20 cellular contexts compared by ENCODE assay signal in genomic region chr2:47541848-47542450, GRCh38. TPM values are rescaled to one million over a fixed set of nuclear protein-coding genes. Genes with fewer than 3 reads are reported as not detected.
"Had no signal": no experiment of that assay in that cellular context is flagged by ENCODE, and none has a peak within 500 bp of the region (broad histone marks: within the 10 kb centered on the region; RNA-seq: fewer than 3 reads in every experiment).

No MANE protein-coding gene starts in this region.

- ATAC-seq: left ventricle myocardium superior, WTC11 had no signal

- H3K27me3 ChIP-seq: adrenal gland, esophagus squamous epithelium, tibial nerve, vagina had no signal

- H3K4me3 ChIP-seq: adrenal gland, coronary artery, esophagus squamous epithelium, tibial nerve, vagina had no signal

- H3K4me1 ChIP-seq: adrenal gland, esophagus squamous epithelium, tibial nerve, vagina had no signal

- H3K36me3 ChIP-seq: adrenal gland, esophagus squamous epithelium, vagina had no signal

- H3K27ac ChIP-seq: adrenal gland, coronary artery, esophagus squamous epithelium, tibial nerve, vagina had no signal

- H3K9me3 ChIP-seq: adrenal gland, esophagus squamous epithelium, tibial nerve, vagina had no signal

- DNase-seq: activated CD4-positive, alpha-beta memory T cell treated with anti-CD3 and anti-CD28 coated beads, Interleukin-2, amount 10 ng/mL, durations not matched to agents 7 days and 5 days; activated CD4-positive, alpha-beta T cell treated with anti-CD3 and anti-CD28 coated beads for 4 hours; activated effector memory CD4-positive, alpha-beta T cell treated with Interleukin-2 at 50 U/mL for 16 hours; activated naive CD4-positive, alpha-beta T cell treated with anti-CD3 and anti-CD28 coated beads, Interleukin-2, amount 50 U/mL, for 16 hours; activated T-cell treated with anti-CD3 and anti-CD28 coated beads, Interleukin-2, amount 50 U/mL, for 24 hours; adrenal gland; effector CD8-positive, alpha-beta T cell; esophagus squamous epithelium; kidney glomerular epithelial cell; left ventricle myocardium superior; occipital lobe; small intestine; stimulated activated CD4-positive, alpha-beta T cell treated with anti-CD3 and anti-CD28 coated beads, Interleukin-4, amount 100 ng/mL, for 4 hours; stimulated activated CD8-positive, alpha-beta memory T cell treated with anti-CD3 and anti-CD28 coated beads, Interleukin-4, amount 100 ng/mL, for 48 hours; stimulated activated naive CD4-positive, alpha-beta T cell treated with Interleukin-2 at 50 U/mL for 16 hours had no signal

RNA-seq across cellular contexts. Expression of gene KCNK12, which starts 28.8 kb away (rescaled TPM):
- polyA plus RNA-seq: endothelial cell of umbilical vein had no signal
